In genomic region chr1:162019006-162019405, GRCh38 we compare ENCODE assay signal across 9 cellular contexts. TPM values are rescaled to one million over a fixed set of nuclear protein-coding genes. Genes with fewer than 3 reads are reported as not detected.
A peak's percentile ranks its signal among the peaks of the same experiment; 100 is the strongest.
DNase-seq lines count a peak whose midpoint lies in the region; ATAC-seq lines count a peak whose summit lies in the region.
"Had no signal": no experiment of that assay in that cellular context is flagged by ENCODE, and none has a peak within 500 bp of the region (broad histone marks: within the 10 kb centered on the region; RNA-seq: fewer than 3 reads in every experiment).

No MANE protein-coding gene starts in this region.

- H3K27me3 ChIP-seq in HAP-1 (ENCODE audit: low read depth), result no peaks in the 10 kb centered on the region

- peaks cover 0 to 4% (median 0%) of the 10 kb centered on the region in 3 donors for H3K36me3 Mint-ChIP-seq in naive thymus-derived CD8-positive, alpha-beta T cell
- H3K36me3 Mint-ChIP-seq: naive thymus-derived CD4-positive, alpha-beta T cell had no signal

- no peak overlapping the region for H3K27ac Mint-ChIP-seq in naive thymus-derived CD8-positive, alpha-beta T cell
- H3K27ac Mint-ChIP-seq: naive thymus-derived CD4-positive, alpha-beta T cell had no signal

- no peak overlapping the region for H3K4me3 Mint-ChIP-seq in naive thymus-derived CD8-positive, alpha-beta T cell
- H3K4me3 Mint-ChIP-seq: naive thymus-derived CD4-positive, alpha-beta T cell had no signal

- POLR2A ChIA-PET in naive thymus-derived CD8-positive, alpha-beta T cell (lab: Charles Lee), result no interaction called here

- no peaks in the 10 kb centered on the region for H3K36me3 ChIP-seq in HAP-1 (replicated peaks)

- ATAC-seq in HG02763 (IDR thresholded peaks at IDR 0.05; ENCODE audit: unreplicated experiment), result no peak
- ATAC-seq in HG03280 (IDR thresholded peaks at IDR 0.05; ENCODE audit: unreplicated experiment), result no peak
- no peak for ATAC-seq in naive thymus-derived CD8-positive, alpha-beta T cell
- ATAC-seq: naive thymus-derived CD4-positive, alpha-beta T cell had no signal

- in situ Hi-C loops in HAP-1 (cut with MboI; ENCODE audit: low sequenced_read_pairs), result no loop called here

- peaks cover 0 to 6% (median 0%) of the 10 kb centered on the region in 9 donors for H3K9me3 Mint-ChIP-seq in naive thymus-derived CD8-positive, alpha-beta T cell

- no peaks in the 10 kb centered on the region for H3K9me3 ChIP-seq in HAP-1

- peaks cover 0 to 12% (median 8%) of the 10 kb centered on the region in 5 donors for H3K27me3 Mint-ChIP-seq in naive thymus-derived CD8-positive, alpha-beta T cell

- no peak overlapping the region for H3K4me3 ChIP-seq in HAP-1

- H3K4me1 Mint-ChIP-seq in naive thymus-derived CD8-positive, alpha-beta T cell, result peaks cover 4 to 7% (median 6%) of the 10 kb centered on the region in 4 donors

- DNase-seq in Daoy (ENCODE audit: low read depth) (peak; percentile 91), NCI-H2171 (lab: John Stamatoyannopoulos, UW) (peak; percentile 27), astrocyte of the hippocampus (ENCODE audit: low read depth, low spot score) (peak; percentile 81), lung microvascular endothelial cell (ENCODE audit: low read depth in 2 of 2) (peak; percentile 16 to 66), HAP-1 (ENCODE audit: low spot score in 2 of 2) (no peak)
- DNase-seq in naive thymus-derived CD8-positive, alpha-beta T cell, result no peak
- DNase-seq: naive thymus-derived CD4-positive, alpha-beta T cell had no signal

- H3K4me1 ChIP-seq in HAP-1, result no peaks in the 10 kb centered on the region; the same call in 1 of the 2 replicates

RNA-seq across cellular contexts. Expression of gene OLFML2B, which starts 4.7 kb away (rescaled TPM):
- total RNA-seq in Daoy (2014; rRNA removed; shearing (Covaris generic)), result 0.21 and 0.29 TPM in 2 replicates
- 0.22 TPM in 1 of 2 replicates, not detected in the other for total RNA-seq in lung microvascular endothelial cell
- total RNA-seq in naive thymus-derived CD8-positive, alpha-beta T cell, result under 1 TPM in 1 of 2 experiments, not detected in 1; 0.63 TPM
- under 1 TPM in 1 of 3 donors, not detected in 2; 0.10 TPM for polyA plus RNA-seq in naive thymus-derived CD8-positive, alpha-beta T cell

RNA-seq across cellular contexts. Expression of gene NOS1AP, which starts 50.5 kb away (rescaled TPM):
- total RNA-seq in Daoy (2014; rRNA removed; shearing (Covaris generic)), result 0.06 TPM in 1 of 2 replicates, not detected in the other
- total RNA-seq in lung microvascular endothelial cell, result under 0.01 and 0.20 TPM in 2 replicates
- not detected for total RNA-seq in naive thymus-derived CD8-positive, alpha-beta T cell
- polyA plus RNA-seq in naive thymus-derived CD8-positive, alpha-beta T cell, result not detected
- polyA plus RNA-seq: naive thymus-derived CD4-positive, alpha-beta T cell had no signal

Comparison
In these comparisons a context has a peak if more than half of its experiments do, and no peak if none do; other contexts are left out.
1. DNase-seq: peak in Daoy (single experiment), NCI-H2171 (single experiment), astrocyte of the hippocampus (single experiment) and lung microvascular endothelial cell (2 of 2); none in HAP-1 (0 of 2) and naive thymus-derived CD8-positive, alpha-beta T cell (0 of 10).